Comparison of ENCODE assay signal across 10 cellular contexts in genomic region chr3:122578110-122578740, GRCh38. TPM values are rescaled to one million over a fixed set of nuclear protein-coding genes. Genes with fewer than 3 reads are reported as not detected.
DNase-seq lines count a peak whose midpoint lies in the region; ATAC-seq, FAIRE-seq and TF ChIP-seq lines count a peak whose summit lies in the region.
"Had no signal": no experiment of that assay in that cellular context is flagged by ENCODE, and none has a peak within 500 bp of the region (broad histone marks: within the 10 kb centered on the region; RNA-seq: fewer than 3 reads in every experiment).

No MANE protein-coding gene starts in this region.

- peak overlapping the region; percentile 85 for H3K4me3 ChIP-seq in GM06990 (replicated peaks; ENCODE audit: low read depth, low read length)
- peak overlapping the region; percentile 77 for H3K4me3 ChIP-seq in rectal smooth muscle tissue (ENCODE audit: low read length)
- no peak overlapping the region for H3K4me3 ChIP-seq in HepG2 (replicated peaks in 1 of 3; ENCODE audit: insufficient read depth in 1 of 3, low read depth in 2 of 3, low read length in 3 of 3)

- no peak overlapping the region for H2AFZ ChIP-seq in HepG2 (ENCODE audit: low read length)

- H3K79me2 ChIP-seq in HepG2 (ENCODE audit: insufficient read depth, low read length), result no peaks in the 10 kb centered on the region

- TF ChIP-seq POLR2A in erythroblast (IDR thresholded peaks at IDR 0.05; ENCODE audit: low read length) (no peak), HepG2 (IDR thresholded peaks at IDR 0.05; ENCODE audit: insufficient read depth in 1 of 2, low read depth in 2 of 2, low read length in 2 of 2) (no peak)

- intact Hi-C loops in HepG2 (cut with micrococcal nuclease; ENCODE audit: unreplicated experiment), result no loop called here

- CTCF ChIA-PET in HepG2 (lab: Yijun Ruan, JAX; ENCODE audit: low intra/inter-chr PET ratio, low total read pairs), result no interaction called here

- no peak for TF ChIP-seq RAD21 in HepG2 (CRISPR knock-in tag; IDR thresholded peaks at IDR 0.05)

- no peak for FAIRE-seq in HepG2 (lab: Jason Lieb, UNC)

- peaks cover 21% of the 10 kb centered on the region for H3K9me3 ChIP-seq in HepG2 (ENCODE audit: low read length)

- POLR2A ChIA-PET in HepG2 (lab: Yijun Ruan, JAX), result no interaction called here

- ATAC-seq in HepG2 (no peak), GM18519 (IDR thresholded peaks at IDR 0.05; ENCODE audit: low FRiP score, unreplicated experiment) (no peak)

- TF ChIP-seq CTCF in GM06990 (IDR thresholded peaks at IDR 0.05; ENCODE audit: insufficient read depth, low read length, poor library complexity, severe bottlenecking), result no peak
- no peak for TF ChIP-seq CTCF in HepG2 (CRISPR knock-in tag; IDR thresholded peaks at IDR 0.05)

- in situ Hi-C loops in HepG2 (cut with HindIII; ENCODE audit: extremely low pct_ligation_motif_present, low pct_unique_long_range_greater_than_20kb), result no loop called here

- H3K36me3 ChIP-seq in GM06990 (ENCODE audit: control insufficient read depth, insufficient read depth, low read length), result no peaks in the 10 kb centered on the region
- H3K36me3 ChIP-seq in rectal smooth muscle tissue (ENCODE audit: control insufficient read depth, insufficient read depth, low read length), result no peaks in the 10 kb centered on the region
- no peaks in the 10 kb centered on the region for H3K36me3 ChIP-seq in HepG2 (replicated peaks in 1 of 2; ENCODE audit: control insufficient read depth in 1 of 2, insufficient read depth in 2 of 2, low read length in 2 of 2)

- BruUV-seq in HepG2 (replicated peaks; lab: Mats Ljungman, UMichigan), result no TSS peak

- H3K27ac ChIP-seq in rectal smooth muscle tissue (ENCODE audit: low read depth, low read length) (no peak overlapping the region), HepG2 (ENCODE audit: extremely low read length, insufficient read depth, low read length) (no peak overlapping the region)

- no peak overlapping the region for H3K4me2 ChIP-seq in HepG2 (ENCODE audit: low read depth, low read length)

- no peak overlapping the region for H3K9ac ChIP-seq in rectal smooth muscle tissue (ENCODE audit: low read length)
- H3K9ac ChIP-seq in HepG2 (ENCODE audit: insufficient read depth, low read depth, low read length), result no peak overlapping the region

- 54% methylated on average over 5 of the region's 5 CpGs for WGBS in HepG2 (ENCODE audit: low lambda C conversion rate)

- H3K27me3 ChIP-seq in GM06990 (replicated peaks; ENCODE audit: control insufficient read depth, insufficient read depth, low read length), result no peaks in the 10 kb centered on the region
- H3K27me3 ChIP-seq in rectal smooth muscle tissue (ENCODE audit: control insufficient read depth, insufficient read depth, low read length), result no peaks in the 10 kb centered on the region
- H3K27me3 ChIP-seq in HepG2 (ENCODE audit: control insufficient read depth in 1 of 2, insufficient read depth in 2 of 2, low read length in 2 of 2), result no peaks in the 10 kb centered on the region

- no peak for TF ChIP-seq EP300 in HepG2 (IDR thresholded peaks at IDR 0.05; ENCODE audit: low read depth in 2 of 2, low read length in 2 of 2)
- no peak for TF ChIP-seq EP300 in HepG2 (CRISPR knock-in tag; IDR thresholded peaks at IDR 0.05; ENCODE audit: borderline replicate concordance)

- DNase-seq in GM06990 (ENCODE audit: extremely low read depth, insufficient read length), result no peak
- peak; percentile 8 for DNase-seq in NCI-H2107 (lab: John Stamatoyannopoulos, UW)
- DNase-seq in erythroblast (lab: John Stamatoyannopoulos, UW), result peak; percentile 25 to 28
- no peak for DNase-seq in HepG2 (ENCODE audit: low spot score)
- DNase-seq in retina, result no peak
- DNase-seq in NCI-H446 treated with DMSO at 0.1 percent for 48 hours (lab: John Stamatoyannopoulos, UW), result no peak
- DNase-seq: hippocampal formation had no signal

- H4K20me1 ChIP-seq in HepG2 (ENCODE audit: insufficient read depth, low read length), result no peaks in the 10 kb centered on the region

- H3K4me1 ChIP-seq in rectal smooth muscle tissue (ENCODE audit: control insufficient read depth, insufficient read depth, low read length) (no peaks in the 10 kb centered on the region), HepG2 (ENCODE audit: insufficient read depth, low read length) (peaks cover 17% of the 10 kb centered on the region)

TF ChIP-seq in HepG2, 621 proteins besides CTCF, POLR2A, EP300 and RAD21 (continues in another document):
- TF ChIP-seq ZMYM3 (CRISPR knock-in tag; IDR thresholded peaks at IDR 0.05) (no peak), DMAP1 (CRISPR knock-in tag; IDR thresholded peaks at IDR 0.05) (no peak), KDM4B (CRISPR knock-in tag; IDR thresholded peaks at IDR 0.05) (no peak)

RNA-seq across cellular contexts. Expression of gene PARP15, which starts 0.8 kb away (rescaled TPM):
- 0.02 TPM in 1 of 2 replicates, not detected in the other for total RNA-seq in HepG2 (2016; rRNA removed; fragmentation: Illumina TruSeq; extraction: Trizol)
- not detected in 2 replicates for total RNA-seq in HepG2 (2016; cell fraction: cytosol; rRNA removed; fragmentation: Illumina TruSeq; extraction: Trizol; ENCODE audit: low read depth)
- total RNA-seq in HepG2 (2016; cell fraction: insoluble cytoplasmic fraction; rRNA removed; fragmentation: Illumina TruSeq; extraction: Trizol), result 0.04 TPM in 1 of 2 replicates, not detected in the other
- not detected in 2 replicates for total RNA-seq in HepG2 (2016; cell fraction: membrane; rRNA removed; fragmentation: Illumina TruSeq; extraction: Trizol)
- total RNA-seq in HepG2 (2016; cell fraction: nucleus; rRNA removed; fragmentation: Illumina TruSeq; extraction: Trizol), result not detected in 2 replicates
- polyA plus RNA-seq in HepG2 (2011; rRNA removed), result not detected in 2 replicates
- polyA plus RNA-seq in HepG2 (2011; cell fraction: cytosol; rRNA removed), result 0.03 TPM in 1 of 2 replicates, not detected in the other
- polyA plus RNA-seq in HepG2 (2011; cell fraction: nucleus; rRNA removed), result 0.33 and 0.39 TPM in 2 replicates
- polyA plus RNA-seq in HepG2 (2012), result not detected in 2 replicates
- not detected in 2 replicates for polyA plus RNA-seq in HepG2 (2016; cell fraction: cytosol; fragmentation: Illumina TruSeq; extraction: Trizol; ENCODE audit: low read depth)
- polyA plus RNA-seq in HepG2 (2016; cell fraction: insoluble cytoplasmic fraction; fragmentation: Illumina TruSeq; extraction: Trizol; ENCODE audit: low read depth), result not detected in 2 replicates
- polyA plus RNA-seq in HepG2 (2016; cell fraction: membrane; fragmentation: Illumina TruSeq; extraction: Trizol; ENCODE audit: low read depth), result not detected in 2 replicates
- not detected in 2 replicates for polyA plus RNA-seq in HepG2 (2016; cell fraction: nucleus; fragmentation: Illumina TruSeq; extraction: Trizol; ENCODE audit: insufficient read depth, low read depth)
- polyA minus RNA-seq in HepG2 (2011; rRNA and poly(A)+ RNA removed; ENCODE audit: low replicate concordance), result 0.02 TPM in 1 of 2 replicates, not detected in the other
- polyA minus RNA-seq in HepG2 (2011; cell fraction: cytosol; rRNA and poly(A)+ RNA removed), result not detected in 2 replicates
- polyA minus RNA-seq in HepG2 (2011; cell fraction: nucleus; rRNA and poly(A)+ RNA removed), result not detected in 2 replicates
- total RNA-seq: RPMI7951 had no signal

RNA-seq across cellular contexts. Expression of gene DTX3L, which starts 14.1 kb away (rescaled TPM):
- total RNA-seq in HepG2 (2016; rRNA removed; fragmentation: Illumina TruSeq; extraction: Trizol), result 10.9 and 19.2 TPM in 2 replicates
- total RNA-seq in HepG2 (2016; cell fraction: cytosol; rRNA removed; fragmentation: Illumina TruSeq; extraction: Trizol; ENCODE audit: low read depth), result 1.1 and 1.5 TPM in 2 replicates
- total RNA-seq in HepG2 (2016; cell fraction: insoluble cytoplasmic fraction; rRNA removed; fragmentation: Illumina TruSeq; extraction: Trizol), result 10.7 and 16.9 TPM in 2 replicates
- total RNA-seq in HepG2 (2016; cell fraction: membrane; rRNA removed; fragmentation: Illumina TruSeq; extraction: Trizol), result 7.0 and 7.7 TPM in 2 replicates
- total RNA-seq in HepG2 (2016; cell fraction: nucleus; rRNA removed; fragmentation: Illumina TruSeq; extraction: Trizol), result 7.4 and 8.7 TPM in 2 replicates
- 2.5 and 3.2 TPM in 2 replicates for polyA plus RNA-seq in HepG2 (2011; rRNA removed)
- polyA plus RNA-seq in HepG2 (2011; cell fraction: cytosol; rRNA removed), result 1.7 and 3.2 TPM in 2 replicates
- polyA plus RNA-seq in HepG2 (2011; cell fraction: nucleus; rRNA removed), result 1.7 and 2.8 TPM in 2 replicates
- 4.4 and 5.3 TPM in 2 replicates for polyA plus RNA-seq in HepG2 (2012)
- polyA plus RNA-seq in HepG2 (2016; cell fraction: cytosol; fragmentation: Illumina TruSeq; extraction: Trizol; ENCODE audit: low read depth), result 0.57 TPM in 2 replicates
- polyA plus RNA-seq in HepG2 (2016; cell fraction: insoluble cytoplasmic fraction; fragmentation: Illumina TruSeq; extraction: Trizol; ENCODE audit: low read depth), result 12.1 and 15.2 TPM in 2 replicates
- polyA plus RNA-seq in HepG2 (2016; cell fraction: membrane; fragmentation: Illumina TruSeq; extraction: Trizol; ENCODE audit: low read depth), result 2.5 and 2.9 TPM in 2 replicates
- polyA plus RNA-seq in HepG2 (2016; cell fraction: nucleus; fragmentation: Illumina TruSeq; extraction: Trizol; ENCODE audit: insufficient read depth, low read depth), result 9.0 and 9.5 TPM in 2 replicates
- polyA minus RNA-seq in HepG2 (2011; rRNA and poly(A)+ RNA removed; ENCODE audit: low replicate concordance), result 3.0 and 6.0 TPM in 2 replicates
- polyA minus RNA-seq in HepG2 (2011; cell fraction: cytosol; rRNA and poly(A)+ RNA removed), result 5.5 and 9.3 TPM in 2 replicates
- polyA minus RNA-seq in HepG2 (2011; cell fraction: nucleus; rRNA and poly(A)+ RNA removed), result 3.1 and 6.0 TPM in 2 replicates

RNA-seq across cellular contexts. Expression of gene PARP9, which starts 14.1 kb away (rescaled TPM):
- 10.6 and 12.5 TPM in 2 replicates for total RNA-seq in HepG2 (2016; rRNA removed; fragmentation: Illumina TruSeq; extraction: Trizol)
- total RNA-seq in HepG2 (2016; cell fraction: cytosol; rRNA removed; fragmentation: Illumina TruSeq; extraction: Trizol; ENCODE audit: low read depth), result 2.5 and 3.5 TPM in 2 replicates
- 9.8 and 12.9 TPM in 2 replicates for total RNA-seq in HepG2 (2016; cell fraction: insoluble cytoplasmic fraction; rRNA removed; fragmentation: Illumina TruSeq; extraction: Trizol)
- total RNA-seq in HepG2 (2016; cell fraction: membrane; rRNA removed; fragmentation: Illumina TruSeq; extraction: Trizol), result 3.6 and 4.5 TPM in 2 replicates
- total RNA-seq in HepG2 (2016; cell fraction: nucleus; rRNA removed; fragmentation: Illumina TruSeq; extraction: Trizol), result 6.9 and 7.6 TPM in 2 replicates
- 6.5 and 7.0 TPM in 2 replicates for polyA plus RNA-seq in HepG2 (2011; rRNA removed)
- 2.3 and 5.1 TPM in 2 replicates for polyA plus RNA-seq in HepG2 (2011; cell fraction: cytosol; rRNA removed)
- polyA plus RNA-seq in HepG2 (2011; cell fraction: nucleus; rRNA removed), result 4.4 and 8.2 TPM in 2 replicates
- polyA plus RNA-seq in HepG2 (2012), result 2.5 and 4.0 TPM in 2 replicates
- 0.59 and 0.62 TPM in 2 replicates for polyA plus RNA-seq in HepG2 (2016; cell fraction: cytosol; fragmentation: Illumina TruSeq; extraction: Trizol; ENCODE audit: low read depth)
- 11.1 TPM in 2 replicates for polyA plus RNA-seq in HepG2 (2016; cell fraction: insoluble cytoplasmic fraction; fragmentation: Illumina TruSeq; extraction: Trizol; ENCODE audit: low read depth)
- polyA plus RNA-seq in HepG2 (2016; cell fraction: membrane; fragmentation: Illumina TruSeq; extraction: Trizol; ENCODE audit: low read depth), result 1.4 and 1.9 TPM in 2 replicates
- 11.1 and 11.3 TPM in 2 replicates for polyA plus RNA-seq in HepG2 (2016; cell fraction: nucleus; fragmentation: Illumina TruSeq; extraction: Trizol; ENCODE audit: insufficient read depth, low read depth)
- 2.0 and 5.7 TPM in 2 replicates for polyA minus RNA-seq in HepG2 (2011; rRNA and poly(A)+ RNA removed; ENCODE audit: low replicate concordance)
- 2.5 and 3.1 TPM in 2 replicates for polyA minus RNA-seq in HepG2 (2011; cell fraction: cytosol; rRNA and poly(A)+ RNA removed)
- 4.0 and 7.0 TPM in 2 replicates for polyA minus RNA-seq in HepG2 (2011; cell fraction: nucleus; rRNA and poly(A)+ RNA removed)

Comparison
In these comparisons a context has a peak if more than half of its experiments do, and no peak if none do; other contexts are left out.
1. DNase-seq: peak in NCI-H2107 (single experiment) and erythroblast (2 of 2); none in GM06990 (single experiment), HepG2 (single experiment), retina (single experiment) and NCI-H446 treated with DMSO at 0.1 percent for 48 hours (single experiment).
2. H3K4me3 ChIP-seq: peak in GM06990 (single experiment) and rectal smooth muscle tissue (single experiment); none in HepG2 (0 of 3).